8 cellular contexts compared by ENCODE assay signal in genomic region chr18:68714707-68715496, GRCh38. TPM values are rescaled to one million over a fixed set of nuclear protein-coding genes. Genes with fewer than 3 reads are reported as not detected.
A peak's percentile ranks its signal among the peaks of the same experiment; 100 is the strongest.
DNase-seq lines count a peak whose midpoint lies in the region; ATAC-seq and TF ChIP-seq lines count a peak whose summit lies in the region.

Gene TMX3 (minus strand): TSS chr18:68715108. CDS start chr18:68714981, 127 bp downstream.

- peak within 1 kb of the TSS; percentile 88 for H3K4me3 ChIP-seq in AG04450 (ENCODE audit: low read depth, low read length)
- peak within 1 kb of the TSS; percentile 84 to 91 for H3K4me3 ChIP-seq in cardiac fibroblast (replicated peaks in 1 of 2; ENCODE audit: low read depth in 2 of 2, low read length in 2 of 2)
- H3K4me3 ChIP-seq in spleen = peak within 1 kb of the TSS; percentile 80 to 97 (median 96)

- WGBS in spleen, 5 donors = 0 to 1% (median 0%) methylated on average over 34 to 71 of the region's 71 CpGs

- H3K27me3 ChIP-seq in AG04450 (ENCODE audit: control insufficient read depth, insufficient read depth, low read length) = no peaks in the 10 kb centered on the region
- H3K27me3 ChIP-seq in spleen (replicated peaks in 1 of 7) = no peaks in the 10 kb centered on the region

- H3K27me3 Mint-ChIP-seq in WTC11 (ENCODE audit: low read depth) (no peaks in the 10 kb centered on the region), immature natural killer cell (ENCODE audit: low read depth in 3 of 3) (peaks cover 4 to 7% (median 5%) of the 10 kb centered on the region in 3 donors)

- H3K27ac ChIP-seq in AG04450 (ENCODE audit: low read depth, low read length) (peak within 1 kb of the TSS; percentile 47), spleen (peak within 1 kb of the TSS; percentile 49 to 93 (median 86))

- intact Hi-C loops in spleen (cut with DNase I; ENCODE audit: low total_unique reads) = loop anchor here (10.0 kb wide), 1 partner anchor 1490 kb away; the partner anchor contains the start of gene RTTN

- TF ChIP-seq CTCF in AG04450 (IDR thresholded peaks at IDR 0.05; ENCODE audit: low read depth, low read length) = no peak
- no peak for TF ChIP-seq CTCF in WTC11 (IDR thresholded peaks at IDR 0.05)
- TF ChIP-seq CTCF in cardiac fibroblast (IDR thresholded peaks at IDR 0.05; ENCODE audit: low read depth, low read length) = no peak
- TF ChIP-seq CTCF in spleen (IDR thresholded peaks at IDR 0.05 in 8 of 11, conservative IDR thresholded peaks at IDR 0.05 in 3 of 11) = peak in 1 of 11 experiments; percentile 34

- peaks cover 18 to 58% (median 37%) of the 10 kb centered on the region in 6 donors for H3K4me1 ChIP-seq in spleen

- CTCF ChIA-PET in AG04450 (lab: Charles Lee) (no interaction called here), WTC11 (lab: Charles Lee) (no interaction called here)

- peak within 1 kb of the TSS; percentile 96 for H3K4me3 Mint-ChIP-seq in WTC11
- H3K4me3 Mint-ChIP-seq in immature natural killer cell = peak within 1 kb of the TSS; percentile 98 to 99 (median 99)

- ATAC-seq in GM18909 (IDR thresholded peaks at IDR 0.05; ENCODE audit: poor library complexity, unreplicated experiment) (peak; percentile 96), HG03175 (IDR thresholded peaks at IDR 0.05; ENCODE audit: unreplicated experiment) (peak; percentile 97), WTC11 (peak; percentile 97)

- H3K9me3 Mint-ChIP-seq in WTC11 = no peaks in the 10 kb centered on the region
- H3K9me3 Mint-ChIP-seq in immature natural killer cell = no peaks in the 10 kb centered on the region

- H3K36me3 ChIP-seq in spleen = peaks cover 0 to 40% (median 20%) of the 10 kb centered on the region in 6 donors

- peak in 2 of 3 donors; percentile 3 to 32 for TF ChIP-seq POLR2A in spleen (IDR thresholded peaks at IDR 0.05)

- POLR2A ChIA-PET in AG04450 (lab: Yijun Ruan, JAX) (interaction anchor here (0.6 kb wide), 1 partner anchor 101 kb away, joined by 5 read pairs; no protein-coding TSS in a partner anchor), WTC11 (lab: Charles Lee) (no interaction called here)

- DNase-seq in AG04450 (ENCODE audit: low read depth, low spot score) (peak; percentile 86), NCI-H226 (peak; percentile 82), WTC11 (ENCODE audit: low spot score) (peak; percentile 92), cardiac fibroblast (ENCODE audit: low read depth in 2 of 2) (peak; percentile 93 to 95), immature natural killer cell (peak; percentile 89 to 92 (median 91)), spleen (peak; percentile 98)

- peaks cover 27% of the 10 kb centered on the region for H3K36me3 Mint-ChIP-seq in WTC11
- H3K36me3 Mint-ChIP-seq in immature natural killer cell = peaks cover 0 to 9% (median 0%) of the 10 kb centered on the region in 3 donors

- H3K9me3 ChIP-seq in AG04450 (ENCODE audit: control insufficient read depth, insufficient read depth, low read length) (no peaks in the 10 kb centered on the region), spleen (no peaks in the 10 kb centered on the region)

- H3K4me1 Mint-ChIP-seq in WTC11 = peaks cover 19% of the 10 kb centered on the region
- peaks cover 38 to 57% of the 10 kb centered on the region in 2 donors for H3K4me1 Mint-ChIP-seq in immature natural killer cell

- H3K27ac Mint-ChIP-seq in WTC11 (peak within 1 kb of the TSS; percentile 79), immature natural killer cell (peak within 1 kb of the TSS; percentile 89 to 96 (median 92))

TF ChIP-seq in WTC11, 78 proteins besides CTCF, POLR2A, EP300 and RAD21 (continues in another document):
- TF ChIP-seq ZSCAN18 (CRISPR knock-in tag; IDR thresholded peaks at IDR 0.05) = no peak
- TF ChIP-seq NR3C1 (CRISPR knock-in tag; conservative IDR thresholded peaks at IDR 0.05; ENCODE audit: low read depth) = no peak; the same call in 1 of the 2 replicates
- peak; percentile 85 for TF ChIP-seq KAT7 (CRISPR knock-in tag; IDR thresholded peaks at IDR 0.05; ENCODE audit: borderline replicate concordance)
- peak; percentile 91; the same call in 1 of the 2 replicates for TF ChIP-seq ZBTB21 (CRISPR knock-in tag; IDR thresholded peaks at IDR 0.05; ENCODE audit: borderline replicate concordance)
- no peak for TF ChIP-seq GRHL2 (CRISPR knock-in tag; IDR thresholded peaks at IDR 0.05; ENCODE audit: insufficient replicate concordance, severe bottlenecking)
- no peak for TF ChIP-seq PRRX2 (CRISPR knock-in tag; IDR thresholded peaks at IDR 0.05)
- no peak for TF ChIP-seq OVOL2 (CRISPR knock-in tag; IDR thresholded peaks at IDR 0.05; ENCODE audit: borderline replicate concordance)
- TF ChIP-seq USF2 (CRISPR knock-in tag; IDR thresholded peaks at IDR 0.05) = peak; percentile 50
- peak; percentile 72; the same call in 1 of the 2 replicates for TF ChIP-seq IRF1 (CRISPR knock-in tag; IDR thresholded peaks at IDR 0.05)
- TF ChIP-seq RELA (CRISPR knock-in tag; IDR thresholded peaks at IDR 0.05; ENCODE audit: borderline replicate concordance) = peak; percentile 94; the same call in 1 of the 2 replicates
- peak; percentile 79; the same call in 1 of the 2 replicates for TF ChIP-seq SMAD4 (CRISPR knock-in tag; IDR thresholded peaks at IDR 0.05)
- TF ChIP-seq ZNF138 (CRISPR knock-in tag; conservative IDR thresholded peaks at IDR 0.05) = peak; percentile 91; the same call in 1 of the 2 replicates
- no peak for TF ChIP-seq GTF2I (CRISPR knock-in tag; conservative IDR thresholded peaks at IDR 0.05)
- TF ChIP-seq CREB1 (CRISPR knock-in tag; IDR thresholded peaks at IDR 0.05) = peak; percentile 87; the same call in 1 of the 2 replicates
- peak; percentile 93 for TF ChIP-seq HMGXB4 (CRISPR knock-in tag; IDR thresholded peaks at IDR 0.05)
- no peak for TF ChIP-seq JUN (CRISPR knock-in tag; IDR thresholded peaks at IDR 0.05)
- peak; percentile 75 for TF ChIP-seq USF1 (CRISPR knock-in tag; IDR thresholded peaks at IDR 0.05)
- no peak for TF ChIP-seq SOX15 (CRISPR knock-in tag; IDR thresholded peaks at IDR 0.05)
- no peak for TF ChIP-seq JAZF1 (CRISPR knock-in tag; IDR thresholded peaks at IDR 0.05)
- TF ChIP-seq FOXJ3 (CRISPR knock-in tag; IDR thresholded peaks at IDR 0.05; ENCODE audit: borderline replicate concordance) = no peak
- TF ChIP-seq MLX (CRISPR knock-in tag; IDR thresholded peaks at IDR 0.05) = 0 out of 2 replicates have a peak, but pooled peaks have one; percentile 65
- peak; percentile 99 for TF ChIP-seq ETV6 (CRISPR knock-in tag; IDR thresholded peaks at IDR 0.05)

RNA-seq across cellular contexts. Expression of gene TMX3, which starts in this region (rescaled TPM):
- polyA plus RNA-seq in AG04450 (2011; rRNA removed) (51.6 and 59.6 TPM in 2 replicates), immature natural killer cell (10 to 100 TPM; 20.7 to 22.6 (median 21.3) TPM), spleen (10 to 100 TPM; 22.7 to 28.3 (median 22.7) TPM)
- 47.1 and 55.9 TPM in 2 replicates for polyA minus RNA-seq in AG04450 (2011; rRNA and poly(A)+ RNA removed)
- total RNA-seq in WTC11 (2021) (28.9 to 33.3 TPM (median 29.4 TPM) in 3 replicates), spleen (10 to 100 TPM; 47.7 to 75.5 (median 66.2) TPM)

Comparison
In these comparisons a context has a peak if more than half of its experiments do, and no peak if none do; other contexts are left out.
1. Peak in every context shown above with its lines: DNase-seq, ATAC-seq, H3K4me3 ChIP-seq and H3K27ac ChIP-seq.